In the genomic region with DNA sequence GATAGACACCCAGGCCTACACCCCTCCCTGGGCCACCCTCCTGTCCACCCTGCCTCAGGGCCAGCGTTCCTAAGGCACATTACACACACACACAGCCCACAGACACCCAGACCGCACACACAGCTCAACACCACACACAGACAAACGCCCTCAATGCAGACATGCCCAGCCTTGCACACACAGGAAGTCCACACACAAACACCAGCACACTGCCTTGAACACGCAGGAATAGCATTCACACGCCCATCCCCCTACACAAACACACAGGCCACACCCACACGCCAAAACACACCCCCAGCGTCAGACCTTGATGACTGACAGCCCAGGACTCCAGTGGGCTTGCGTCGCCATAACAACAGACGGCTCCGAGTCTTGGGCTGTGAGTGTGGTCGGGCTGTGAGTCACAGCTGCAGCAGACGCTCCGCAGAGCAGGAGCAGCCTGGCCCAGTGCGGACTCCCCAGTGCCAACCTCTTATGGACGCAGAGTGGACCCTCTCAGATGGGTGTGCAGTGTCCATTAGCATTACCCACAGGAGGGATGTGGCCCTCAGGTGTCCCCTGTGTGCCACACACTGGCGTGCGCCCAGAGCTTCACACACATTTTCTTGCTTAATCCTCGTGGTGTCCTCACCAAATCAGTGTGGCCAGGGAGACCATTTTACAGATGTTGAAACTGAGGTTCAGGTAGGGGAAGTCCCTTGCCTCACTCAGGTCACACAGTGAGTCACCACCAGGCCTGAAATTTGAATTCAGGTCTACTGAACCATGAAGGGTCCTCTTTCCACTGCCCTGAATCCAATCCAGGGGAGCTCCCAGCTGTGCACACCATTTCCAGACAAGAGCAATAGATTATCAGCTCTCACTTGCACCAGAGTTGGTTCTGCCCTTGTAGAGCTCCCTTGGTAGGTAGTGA, we compare ENCODE assay signal across 8 cellular contexts. TPM values are rescaled to one million over a fixed set of nuclear protein-coding genes. Genes with fewer than 3 reads are reported as not detected.
A peak's percentile ranks its signal among the peaks of the same experiment; 100 is the strongest.
DNase-seq lines count a peak whose midpoint lies in the region; ATAC-seq and TF ChIP-seq lines count a peak whose summit lies in the region.

No MANE protein-coding gene starts in this region.

- ATAC-seq in GM19351 (IDR thresholded peaks at IDR 0.05; ENCODE audit: unreplicated experiment): peak; percentile 87
- peak; percentile 50 for ATAC-seq in HG03457 (IDR thresholded peaks at IDR 0.05; ENCODE audit: unreplicated experiment)
- peak; percentile 53 for ATAC-seq in left ventricle myocardium superior

- H3K27ac Mint-ChIP-seq in CD14-positive monocyte: peak overlapping the region in 4 of 7 donors; percentile 2 to 76 (median 68)

- peak overlapping the region in 1 of 2 donors; percentile 59 for H3K4me3 Mint-ChIP-seq in CD14-positive monocyte

- H3K36me3 Mint-ChIP-seq in CD14-positive monocyte: no peaks in the 10 kb centered on the region

- intact Hi-C loops in CD14-positive monocyte (cut with micrococcal nuclease): no loop called here
- intact Hi-C loops in left ventricle myocardium superior (cut with micrococcal nuclease): no loop called here

- H3K36me3 ChIP-seq in SJCRH30: no peaks in the 10 kb centered on the region

- H3K4me1 Mint-ChIP-seq in CD14-positive monocyte: peaks cover 25% of the 10 kb centered on the region

- H3K27ac ChIP-seq in SJCRH30: no peak overlapping the region

- peaks cover 15% of the 10 kb centered on the region for H3K9me3 ChIP-seq in SJCRH30 (replicated peaks)

- peaks cover 0 to 12% (median 8%) of the 10 kb centered on the region in 3 donors for H3K27me3 Mint-ChIP-seq in CD14-positive monocyte (ENCODE audit: low read depth in 3 of 3)

- peaks cover 7 to 14% (median 12%) of the 10 kb centered on the region in 7 donors for H3K9me3 Mint-ChIP-seq in CD14-positive monocyte

- no peak for TF ChIP-seq CTCF in CD14-positive monocyte (IDR thresholded peaks at IDR 0.05)

- H3K27me3 ChIP-seq in SJCRH30: peaks cover 13% of the 10 kb centered on the region; the same call in 1 of the 2 replicates

- DNase-seq in CD14-positive monocyte (ENCODE audit: low spot score) (peak; percentile 86), SJCRH30 (peak; percentile 97), left ventricle myocardium superior (peak; percentile 59), medulla oblongata (ENCODE audit: extremely low spot score) (no peak)
- peak; percentile 79 for DNase-seq in activated naive CD4-positive, alpha-beta T cell treated with Interleukin-2 at 50 U/mL for 16 hours
- DNase-seq in stimulated activated CD4-positive, alpha-beta T cell treated with anti-CD3 and anti-CD28 coated beads, Interleukin-15, amount 100 ng/mL, for 1 hour (ENCODE audit: low read depth in 1 of 2, low spot score in 1 of 2): peak; percentile 44 to 50

- H3K4me1 ChIP-seq in SJCRH30: peaks cover 21% of the 10 kb centered on the region

- no peak overlapping the region for H3K4me3 ChIP-seq in SJCRH30

RNA-seq across cellular contexts. Expression of gene RAI1, which starts 17.8 kb away (rescaled TPM):
- polyA plus RNA-seq in CD14-positive monocyte: 1 to 10 TPM in 1 of 2 donors, under 1 TPM in 1; 0.89 to 1.5 TPM
- 63.6 and 72.2 TPM in 2 replicates for total RNA-seq in SJCRH30 (2014; rRNA removed; shearing (Covaris generic))
- 30.1 TPM for total RNA-seq in left ventricle myocardium superior
